Comparison of ENCODE assay signal across 1 cellular context in the genomic region with DNA sequence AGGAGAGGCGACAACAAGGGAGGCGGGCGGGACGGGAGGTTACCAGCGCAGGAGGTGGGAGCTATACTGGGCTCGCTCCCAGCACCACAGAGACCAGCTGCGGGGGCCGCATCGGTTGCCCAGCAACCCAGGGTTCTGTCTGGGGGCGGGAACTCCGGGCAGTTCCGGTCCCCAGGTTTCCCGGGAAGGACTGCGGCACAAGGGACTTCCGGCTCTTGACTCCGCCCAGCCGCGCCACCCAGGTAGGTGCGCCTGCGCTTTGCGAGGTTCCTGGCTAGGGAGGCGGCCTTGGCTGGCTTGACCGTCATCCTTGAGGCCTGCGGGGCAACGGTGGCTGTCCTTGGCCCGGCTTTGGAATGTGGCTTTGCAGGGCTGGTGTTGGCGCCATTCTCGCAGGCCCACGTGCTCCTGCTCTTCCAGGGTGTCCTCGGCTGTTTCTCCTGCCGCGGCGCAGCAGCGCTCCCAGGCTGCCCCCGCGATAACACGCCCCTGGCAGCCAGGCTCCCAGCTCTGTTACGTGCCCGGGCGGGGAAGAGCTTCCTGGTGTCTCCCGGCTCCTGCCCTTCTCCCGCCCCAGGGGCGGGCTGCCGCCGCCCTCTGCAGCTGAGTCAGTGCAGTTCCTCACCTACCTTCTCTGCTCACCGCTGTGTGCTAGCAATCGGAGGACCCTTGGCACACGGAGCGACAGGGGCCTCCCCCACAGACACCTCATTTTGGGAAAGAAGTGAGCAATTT.
A peak's percentile ranks its signal among the peaks of the same experiment; 100 is the strongest.
TF ChIP-seq lines count a peak whose summit lies in the region.

TSS of gene RSPH3 (minus strand) at position 534 of the 735 bp plus-strand sequence. CDS start 652 bp downstream, outside the sequence.

TF ChIP-seq in HepG2, 621 proteins besides CTCF, POLR2A, EP300 and RAD21 (continued from another document and continues in another):
- TF ChIP-seq RELA (CRISPR knock-in tag; IDR thresholded peaks at IDR 0.05), result peak; percentile 93
- TF ChIP-seq GPBP1L1 (CRISPR knock-in tag; IDR thresholded peaks at IDR 0.05), result no peak
- peak; percentile 98 for TF ChIP-seq DNMT1 (CRISPR knock-in tag; IDR thresholded peaks at IDR 0.05)
- peak; percentile 47; the same call in 1 of the 2 replicates for TF ChIP-seq NFYC (CRISPR knock-in tag; IDR thresholded peaks at IDR 0.05)
- TF ChIP-seq RCOR2 (CRISPR knock-in tag; IDR thresholded peaks at IDR 0.05), result peak; percentile 76
- peak; percentile 95 for TF ChIP-seq MYPOP (CRISPR knock-in tag; IDR thresholded peaks at IDR 0.05)
- peak; percentile 99 for TF ChIP-seq ZNF510 (CRISPR knock-in tag; IDR thresholded peaks at IDR 0.05; ENCODE audit: low read depth)
- TF ChIP-seq KDM6A (CRISPR knock-in tag; IDR thresholded peaks at IDR 0.05; ENCODE audit: low read depth), result no peak
- TF ChIP-seq NFATC3 (CRISPR knock-in tag; IDR thresholded peaks at IDR 0.05), result no peak; the same call in 1 of the 2 replicates
- TF ChIP-seq NFIC (IDR thresholded peaks at IDR 0.05; ENCODE audit: low read length), result no peak
- peak; percentile 100 for TF ChIP-seq UBTF (CRISPR knock-in tag; IDR thresholded peaks at IDR 0.05)
- TF ChIP-seq, protein P1, sequence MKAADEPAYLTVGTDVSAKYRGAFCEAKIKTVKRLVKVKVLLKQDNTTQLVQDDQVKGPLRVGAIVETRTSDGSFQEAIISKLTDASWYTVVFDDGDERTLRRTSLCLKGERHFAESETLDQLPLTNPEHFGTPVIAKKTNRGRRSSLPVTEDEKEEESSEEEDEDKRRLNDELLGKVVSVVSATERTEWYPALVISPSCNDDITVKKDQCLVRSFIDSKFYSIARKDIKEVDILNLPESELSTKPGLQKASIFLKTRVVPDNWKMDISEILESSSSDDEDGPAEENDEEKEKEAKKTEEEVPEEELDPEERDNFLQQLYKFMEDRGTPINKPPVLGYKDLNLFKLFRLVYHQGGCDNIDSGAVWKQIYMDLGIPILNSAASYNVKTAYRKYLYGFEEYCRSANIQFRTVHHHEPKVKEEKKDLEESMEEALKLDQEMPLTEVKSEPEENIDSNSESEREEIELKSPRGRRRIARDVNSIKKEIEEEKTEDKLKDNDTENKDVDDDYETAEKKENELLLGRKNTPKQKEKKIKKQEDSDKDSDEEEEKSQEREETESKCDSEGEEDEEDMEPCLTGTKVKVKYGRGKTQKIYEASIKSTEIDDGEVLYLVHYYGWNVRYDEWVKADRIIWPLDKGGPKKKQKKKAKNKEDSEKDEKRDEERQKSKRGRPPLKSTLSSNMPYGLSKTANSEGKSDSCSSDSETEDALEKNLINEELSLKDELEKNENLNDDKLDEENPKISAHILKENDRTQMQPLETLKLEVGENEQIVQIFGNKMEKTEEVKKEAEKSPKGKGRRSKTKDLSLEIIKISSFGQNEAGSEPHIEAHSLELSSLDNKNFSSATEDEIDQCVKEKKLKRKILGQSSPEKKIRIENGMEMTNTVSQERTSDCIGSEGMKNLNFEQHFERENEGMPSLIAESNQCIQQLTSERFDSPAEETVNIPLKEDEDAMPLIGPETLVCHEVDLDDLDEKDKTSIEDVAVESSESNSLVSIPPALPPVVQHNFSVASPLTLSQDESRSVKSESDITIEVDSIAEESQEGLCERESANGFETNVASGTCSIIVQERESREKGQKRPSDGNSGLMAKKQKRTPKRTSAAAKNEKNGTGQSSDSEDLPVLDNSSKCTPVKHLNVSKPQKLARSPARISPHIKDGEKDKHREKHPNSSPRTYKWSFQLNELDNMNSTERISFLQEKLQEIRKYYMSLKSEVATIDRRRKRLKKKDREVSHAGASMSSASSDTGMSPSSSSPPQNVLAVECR (CRISPR knock-in tag; IDR thresholded peaks at IDR 0.05; ENCODE audit: borderline replicate concordance), result peak; percentile 99
- TF ChIP-seq TIGD3 (CRISPR knock-in tag; IDR thresholded peaks at IDR 0.05; ENCODE audit: borderline replicate concordance), result no peak
- TF ChIP-seq NR3C1 (CRISPR knock-in tag; IDR thresholded peaks at IDR 0.05), result no peak; the same call in 1 of the 2 replicates
- TF ChIP-seq PHB2 (IDR thresholded peaks at IDR 0.05; ENCODE audit: partially characterized antibody), result no peak
- TF ChIP-seq, protein P2, sequence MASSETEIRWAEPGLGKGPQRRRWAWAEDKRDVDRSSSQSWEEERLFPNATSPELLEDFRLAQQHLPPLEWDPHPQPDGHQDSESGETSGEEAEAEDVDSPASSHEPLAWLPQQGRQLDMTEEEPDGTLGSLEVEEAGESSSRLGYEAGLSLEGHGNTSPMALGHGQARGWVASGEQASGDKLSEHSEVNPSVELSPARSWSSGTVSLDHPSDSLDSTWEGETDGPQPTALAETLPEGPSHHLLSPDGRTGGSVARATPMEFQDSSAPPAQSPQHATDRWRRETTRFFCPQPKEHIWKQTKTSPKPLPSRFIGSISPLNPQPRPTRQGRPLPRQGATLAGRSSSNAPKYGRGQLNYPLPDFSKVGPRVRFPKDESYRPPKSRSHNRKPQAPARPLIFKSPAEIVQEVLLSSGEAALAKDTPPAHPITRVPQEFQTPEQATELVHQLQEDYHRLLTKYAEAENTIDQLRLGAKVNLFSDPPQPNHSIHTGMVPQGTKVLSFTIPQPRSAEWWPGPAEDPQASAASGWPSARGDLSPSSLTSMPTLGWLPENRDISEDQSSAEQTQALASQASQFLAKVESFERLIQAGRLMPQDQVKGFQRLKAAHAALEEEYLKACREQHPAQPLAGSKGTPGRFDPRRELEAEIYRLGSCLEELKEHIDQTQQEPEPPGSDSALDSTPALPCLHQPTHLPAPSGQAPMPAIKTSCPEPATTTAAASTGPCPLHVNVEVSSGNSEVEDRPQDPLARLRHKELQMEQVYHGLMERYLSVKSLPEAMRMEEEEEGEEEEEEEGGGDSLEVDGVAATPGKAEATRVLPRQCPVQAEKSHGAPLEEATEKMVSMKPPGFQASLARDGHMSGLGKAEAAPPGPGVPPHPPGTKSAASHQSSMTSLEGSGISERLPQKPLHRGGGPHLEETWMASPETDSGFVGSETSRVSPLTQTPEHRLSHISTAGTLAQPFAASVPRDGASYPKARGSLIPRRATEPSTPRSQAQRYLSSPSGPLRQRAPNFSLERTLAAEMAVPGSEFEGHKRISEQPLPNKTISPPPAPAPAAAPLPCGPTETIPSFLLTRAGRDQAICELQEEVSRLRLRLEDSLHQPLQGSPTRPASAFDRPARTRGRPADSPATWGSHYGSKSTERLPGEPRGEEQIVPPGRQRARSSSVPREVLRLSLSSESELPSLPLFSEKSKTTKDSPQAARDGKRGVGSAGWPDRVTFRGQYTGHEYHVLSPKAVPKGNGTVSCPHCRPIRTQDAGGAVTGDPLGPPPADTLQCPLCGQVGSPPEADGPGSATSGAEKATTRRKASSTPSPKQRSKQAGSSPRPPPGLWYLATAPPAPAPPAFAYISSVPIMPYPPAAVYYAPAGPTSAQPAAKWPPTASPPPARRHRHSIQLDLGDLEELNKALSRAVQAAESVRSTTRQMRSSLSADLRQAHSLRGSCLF (CRISPR knock-in tag; IDR thresholded peaks at IDR 0.05; ENCODE audit: borderline replicate concordance), result no peak
- TF ChIP-seq ATF7-NPFF (CRISPR knock-in tag; IDR thresholded peaks at IDR 0.05; ENCODE audit: low read depth), result peak; percentile 97
- TF ChIP-seq TFAP4 (IDR thresholded peaks at IDR 0.05; ENCODE audit: borderline replicate concordance, low read depth), result peak; percentile 94
- TF ChIP-seq ZNF550 (CRISPR knock-in tag; IDR thresholded peaks at IDR 0.05; ENCODE audit: borderline replicate concordance), result peak; percentile 39; the same call in 1 of the 2 replicates
- peak; percentile 89; the same call in 1 of the 2 replicates for TF ChIP-seq ZFP82 (CRISPR knock-in tag; IDR thresholded peaks at IDR 0.05; ENCODE audit: borderline replicate concordance)
- peak; percentile 75; the same call in 1 of the 2 replicates for TF ChIP-seq ZBTB7B (CRISPR knock-in tag; IDR thresholded peaks at IDR 0.05)
- peak; percentile 96 for TF ChIP-seq ZNF367 (CRISPR knock-in tag; IDR thresholded peaks at IDR 0.05; ENCODE audit: borderline replicate concordance)
- 0 out of 2 replicates have a peak, but pooled peaks have one; percentile 89 for TF ChIP-seq BCL3 (CRISPR knock-in tag; IDR thresholded peaks at IDR 0.05)
- TF ChIP-seq YEATS4 (CRISPR knock-in tag; IDR thresholded peaks at IDR 0.05; ENCODE audit: borderline replicate concordance), result peak; percentile 99
- 0 out of 2 replicates have a peak, but pooled peaks have one; percentile 16 for TF ChIP-seq GMEB2 (CRISPR knock-in tag; IDR thresholded peaks at IDR 0.05; ENCODE audit: low read depth)
- 0 out of 2 replicates have a peak, but pooled peaks have one; percentile 57 for TF ChIP-seq ZNF383 (CRISPR knock-in tag; IDR thresholded peaks at IDR 0.05; ENCODE audit: borderline replicate concordance)
